ENCODE assay signal across 8 cellular contexts in genomic region chr19:21358768-21359451, GRCh38. TPM values are rescaled to one million over a fixed set of nuclear protein-coding genes. Genes with fewer than 3 reads are reported as not detected.
DNase-seq lines count a peak whose midpoint lies in the region; ATAC-seq lines count a peak whose summit lies in the region.

Gene ZNF738 (plus strand): TSS chr19:21359000. CDS start chr19:21359141, 141 bp downstream.

- H3K9me3 ChIP-seq in BLaER1 treated with 17β-estradiol and CSF1 and Interleukin-3, amounts not matched to agents 10 nM and 100 nM (replicated peaks in 1 of 11): peaks cover 56 to 78% (median 68%) of the 10 kb centered on the region in 11 experiments
- no peaks in the 10 kb centered on the region for H3K9me3 ChIP-seq in effector memory CD4-positive, alpha-beta T cell (ENCODE audit: control insufficient read depth, low read length)

- no peaks in the 10 kb centered on the region; a peak in 1 of 22 replicates for H4K20me1 ChIP-seq in BLaER1 treated with 17β-estradiol and CSF1 and Interleukin-3, amounts not matched to agents 10 nM and 100 nM

- H3K4me1 ChIP-seq in BLaER1 treated with 17β-estradiol and CSF1 and Interleukin-3, amounts not matched to agents 10 nM and 100 nM: peaks cover 0 to 11% (median 5%) of the 10 kb centered on the region in 10 experiments; a peak in 10 of 20 replicates
- no peaks in the 10 kb centered on the region for H3K4me1 ChIP-seq in effector memory CD4-positive, alpha-beta T cell (ENCODE audit: control insufficient read depth, insufficient read depth, low read length, poor library complexity, severe bottlenecking)

- peak within 1 kb of the TSS; percentile 80 to 99 (median 97) for H3K27ac ChIP-seq in BLaER1 treated with 17β-estradiol and CSF1 and Interleukin-3, amounts not matched to agents 10 nM and 100 nM
- H3K27ac ChIP-seq in effector memory CD4-positive, alpha-beta T cell (ENCODE audit: insufficient read depth, low read length, poor library complexity, severe bottlenecking): peak within 1 kb of the TSS; percentile 63

- H3K4me3 ChIP-seq in BLaER1 treated with 17β-estradiol and CSF1 and Interleukin-3, amounts not matched to agents 10 nM and 100 nM: peak within 1 kb of the TSS; percentile 79 to 100 (median 93)
- peak within 1 kb of the TSS; percentile 83 for H3K4me3 ChIP-seq in effector memory CD4-positive, alpha-beta T cell (ENCODE audit: insufficient read depth, low read depth, low read length, poor library complexity, severe bottlenecking)

- H3K36me3 ChIP-seq in BLaER1 treated with 17β-estradiol and CSF1 and Interleukin-3, amounts not matched to agents 10 nM and 100 nM: peaks cover 32 to 40% (median 39%) of the 10 kb centered on the region in 11 experiments
- H3K36me3 ChIP-seq in effector memory CD4-positive, alpha-beta T cell (ENCODE audit: control insufficient read depth, insufficient read depth, low read length): peaks cover 7% of the 10 kb centered on the region

- peak within 1 kb of the TSS; percentile 62 to 87 (median 72) for H3K4me2 ChIP-seq in BLaER1 treated with 17β-estradiol and CSF1 and Interleukin-3, amounts not matched to agents 10 nM and 100 nM

- DNase-seq in NCI-H748 (lab: John Stamatoyannopoulos, UW; ENCODE audit: unreplicated experiment): peak; percentile 98
- DNase-seq in activated CD8-positive, alpha-beta memory T cell treated with anti-CD3 and anti-CD28 coated beads for 1 hour (ENCODE audit: extremely low read depth in 1 of 2, low read depth in 1 of 2): peak; percentile 62 to 63
- DNase-seq in effector memory CD4-positive, alpha-beta T cell: peak; percentile 63 to 83 (median 72)
- peak; percentile 95 to 97 for DNase-seq in lung microvascular endothelial cell (ENCODE audit: low read depth in 2 of 2)
- peak; percentile 46 to 71 (median 63) for DNase-seq in stimulated activated CD4-positive, alpha-beta T cell treated with anti-CD3 and anti-CD28 coated beads, TNF-alpha, amount 100 ng/mL, for 4 hours (ENCODE audit: low read depth in 3 of 3)

- peak within 1 kb of the TSS; percentile 89 to 99 (median 97) for H3K9ac ChIP-seq in BLaER1 treated with 17β-estradiol and CSF1 and Interleukin-3, amounts not matched to agents 10 nM and 100 nM

- H3K27me3 ChIP-seq in BLaER1 treated with 17β-estradiol and CSF1 and Interleukin-3, amounts not matched to agents 10 nM and 100 nM: no peaks in the 10 kb centered on the region; a peak in 2 of 22 replicates
- H3K27me3 ChIP-seq in effector memory CD4-positive, alpha-beta T cell (replicated peaks; ENCODE audit: control insufficient read depth, insufficient read depth, low read length, poor library complexity, severe bottlenecking): no peaks in the 10 kb centered on the region

- ATAC-seq in GM19324 (IDR thresholded peaks at IDR 0.05; ENCODE audit: low FRiP score, unreplicated experiment) (peak; percentile 94), HG03460 (IDR thresholded peaks at IDR 0.05; ENCODE audit: unreplicated experiment) (peak; percentile 96)

RNA-seq across cellular contexts. Expression of gene ZNF738, which starts in this region (rescaled TPM):
- total RNA-seq in lung microvascular endothelial cell: 3.3 and 4.4 TPM in 2 replicates

Comparison
In these comparisons a context has a peak if more than half of its experiments do, and no peak if none do; other contexts are left out.
1. Peak in every context shown above with its lines: DNase-seq, ATAC-seq, H3K4me3 ChIP-seq and H3K27ac ChIP-seq.